ENCODE assay signal across 1 cellular context in the genomic region with DNA sequence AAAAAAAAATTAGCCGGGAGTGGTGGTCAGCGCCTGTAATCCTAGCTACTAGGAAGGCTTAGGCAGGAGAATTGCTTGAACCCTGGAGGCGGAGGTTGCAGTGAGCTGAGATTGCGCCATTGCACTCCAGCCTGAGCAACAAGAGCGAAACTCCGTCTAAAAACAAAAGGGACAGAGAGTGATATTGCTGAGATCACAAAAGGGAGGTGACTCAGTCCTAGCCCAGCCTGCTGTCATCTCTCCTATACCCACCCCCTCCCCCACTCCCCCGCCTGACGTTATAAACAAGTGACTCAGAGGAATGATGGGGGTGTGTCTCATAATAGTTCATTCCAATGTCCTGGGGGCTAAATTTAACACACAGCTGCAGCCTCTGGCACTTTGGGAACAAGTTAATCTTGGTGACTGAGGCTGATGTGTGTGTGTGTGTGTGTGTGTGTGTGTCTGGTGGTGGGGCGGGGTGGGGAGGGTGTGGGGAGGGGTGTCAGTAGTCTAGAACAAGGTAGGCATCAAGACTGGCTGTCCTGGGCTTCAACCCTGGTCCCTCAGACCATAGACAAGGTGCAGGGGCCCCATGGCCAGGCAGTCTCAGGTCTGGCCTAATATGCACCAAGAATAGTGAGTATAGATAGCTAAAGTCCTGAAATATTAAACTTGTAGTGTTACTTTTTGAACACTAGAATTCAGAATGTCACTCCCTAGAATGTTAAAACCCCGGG.
TF ChIP-seq lines count a peak whose summit lies in the region.

No MANE protein-coding gene starts in this region.

TF ChIP-seq in K562, 482 proteins besides CTCF, POLR2A, EP300 and RAD21 (continued from another document and continues in another):
- TF ChIP-seq NCOA1 (IDR thresholded peaks at IDR 0.05; ENCODE audit: low read depth), result peak; percentile 36; the same call in 1 of the 2 replicates
- TF ChIP-seq FOXA3 (CRISPR knock-in tag; conservative IDR thresholded peaks at IDR 0.05 in 1 of 2, IDR thresholded peaks at IDR 0.05 in 1 of 2), result no peak
- no peak for TF ChIP-seq MBD2 (IDR thresholded peaks at IDR 0.05; ENCODE audit: borderline replicate concordance, low read depth)
- peak; percentile 59 for TF ChIP-seq SMARCA4 (IDR thresholded peaks at IDR 0.05)
- no peak for TF ChIP-seq SRSF9 (IDR thresholded peaks at IDR 0.05; ENCODE audit: borderline replicate concordance, low read depth, low read length)
- TF ChIP-seq RBM15 (IDR thresholded peaks at IDR 0.05; ENCODE audit: insufficient read depth, low read length), result no peak
- TF ChIP-seq, protein P1, sequence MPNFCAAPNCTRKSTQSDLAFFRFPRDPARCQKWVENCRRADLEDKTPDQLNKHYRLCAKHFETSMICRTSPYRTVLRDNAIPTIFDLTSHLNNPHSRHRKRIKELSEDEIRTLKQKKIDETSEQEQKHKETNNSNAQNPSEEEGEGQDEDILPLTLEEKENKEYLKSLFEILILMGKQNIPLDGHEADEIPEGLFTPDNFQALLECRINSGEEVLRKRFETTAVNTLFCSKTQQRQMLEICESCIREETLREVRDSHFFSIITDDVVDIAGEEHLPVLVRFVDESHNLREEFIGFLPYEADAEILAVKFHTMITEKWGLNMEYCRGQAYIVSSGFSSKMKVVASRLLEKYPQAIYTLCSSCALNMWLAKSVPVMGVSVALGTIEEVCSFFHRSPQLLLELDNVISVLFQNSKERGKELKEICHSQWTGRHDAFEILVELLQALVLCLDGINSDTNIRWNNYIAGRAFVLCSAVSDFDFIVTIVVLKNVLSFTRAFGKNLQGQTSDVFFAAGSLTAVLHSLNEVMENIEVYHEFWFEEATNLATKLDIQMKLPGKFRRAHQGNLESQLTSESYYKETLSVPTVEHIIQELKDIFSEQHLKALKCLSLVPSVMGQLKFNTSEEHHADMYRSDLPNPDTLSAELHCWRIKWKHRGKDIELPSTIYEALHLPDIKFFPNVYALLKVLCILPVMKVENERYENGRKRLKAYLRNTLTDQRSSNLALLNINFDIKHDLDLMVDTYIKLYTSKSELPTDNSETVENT (CRISPR knock-in tag; IDR thresholded peaks at IDR 0.05), result no peak
- TF ChIP-seq, protein P2, sequence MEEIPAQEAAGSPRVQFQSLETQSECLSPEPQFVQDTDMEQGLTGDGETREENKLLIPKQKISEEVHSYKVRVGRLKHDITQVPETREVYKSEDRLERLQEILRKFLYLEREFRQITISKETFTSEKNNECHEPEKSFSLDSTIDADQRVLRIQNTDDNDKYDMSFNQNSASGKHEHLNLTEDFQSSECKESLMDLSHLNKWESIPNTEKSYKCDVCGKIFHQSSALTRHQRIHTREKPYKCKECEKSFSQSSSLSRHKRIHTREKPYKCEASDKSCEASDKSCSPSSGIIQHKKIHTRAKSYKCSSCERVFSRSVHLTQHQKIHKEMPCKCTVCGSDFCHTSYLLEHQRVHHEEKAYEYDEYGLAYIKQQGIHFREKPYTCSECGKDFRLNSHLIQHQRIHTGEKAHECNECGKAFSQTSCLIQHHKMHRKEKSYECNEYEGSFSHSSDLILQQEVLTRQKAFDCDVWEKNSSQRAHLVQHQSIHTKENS (CRISPR knock-in tag; IDR thresholded peaks at IDR 0.05), result no peak
- TF ChIP-seq HMG20B (CRISPR knock-in tag; IDR thresholded peaks at IDR 0.05), result no peak
- peak; percentile 57 for TF ChIP-seq MAFG (tag; conservative IDR thresholded peaks at IDR 0.05)
- peak; percentile 45; the same call in 1 of the 2 replicates for TF ChIP-seq MAFK (IDR thresholded peaks at IDR 0.05; ENCODE audit: low read length)
- no peak for TF ChIP-seq EWSR1 (IDR thresholded peaks at IDR 0.05; ENCODE audit: borderline replicate concordance, low read depth, partially characterized antibody)
- no peak for TF ChIP-seq TBP (optimal IDR thresholded peaks at IDR 0.05; ENCODE audit: low read depth, low read length)
- no peak for TF ChIP-seq PRMT5 (CRISPR knock-in tag; IDR thresholded peaks at IDR 0.05)
- no peak for TF ChIP-seq KLF16 (IDR thresholded peaks at IDR 0.05)
- TF ChIP-seq ZNF12 (CRISPR knock-in tag; IDR thresholded peaks at IDR 0.05), result no peak
- no peak for TF ChIP-seq ZKSCAN8 (CRISPR knock-in tag; IDR thresholded peaks at IDR 0.05)
- TF ChIP-seq, protein P3, sequence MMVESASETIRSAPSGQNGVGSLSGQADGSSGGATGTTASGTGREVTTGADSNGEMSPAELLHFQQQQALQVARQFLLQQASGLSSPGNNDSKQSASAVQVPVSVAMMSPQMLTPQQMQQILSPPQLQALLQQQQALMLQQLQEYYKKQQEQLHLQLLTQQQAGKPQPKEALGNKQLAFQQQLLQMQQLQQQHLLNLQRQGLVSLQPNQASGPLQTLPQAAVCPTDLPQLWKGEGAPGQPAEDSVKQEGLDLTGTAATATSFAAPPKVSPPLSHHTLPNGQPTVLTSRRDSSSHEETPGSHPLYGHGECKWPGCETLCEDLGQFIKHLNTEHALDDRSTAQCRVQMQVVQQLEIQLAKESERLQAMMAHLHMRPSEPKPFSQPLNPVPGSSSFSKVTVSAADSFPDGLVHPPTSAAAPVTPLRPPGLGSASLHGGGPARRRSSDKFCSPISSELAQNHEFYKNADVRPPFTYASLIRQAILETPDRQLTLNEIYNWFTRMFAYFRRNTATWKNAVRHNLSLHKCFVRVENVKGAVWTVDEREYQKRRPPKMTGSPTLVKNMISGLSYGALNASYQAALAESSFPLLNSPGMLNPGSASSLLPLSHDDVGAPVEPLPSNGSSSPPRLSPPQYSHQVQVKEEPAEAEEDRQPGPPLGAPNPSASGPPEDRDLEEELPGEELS (CRISPR knock-in tag; IDR thresholded peaks at IDR 0.05; ENCODE audit: borderline replicate concordance), result no peak
- TF ChIP-seq, protein P4, sequence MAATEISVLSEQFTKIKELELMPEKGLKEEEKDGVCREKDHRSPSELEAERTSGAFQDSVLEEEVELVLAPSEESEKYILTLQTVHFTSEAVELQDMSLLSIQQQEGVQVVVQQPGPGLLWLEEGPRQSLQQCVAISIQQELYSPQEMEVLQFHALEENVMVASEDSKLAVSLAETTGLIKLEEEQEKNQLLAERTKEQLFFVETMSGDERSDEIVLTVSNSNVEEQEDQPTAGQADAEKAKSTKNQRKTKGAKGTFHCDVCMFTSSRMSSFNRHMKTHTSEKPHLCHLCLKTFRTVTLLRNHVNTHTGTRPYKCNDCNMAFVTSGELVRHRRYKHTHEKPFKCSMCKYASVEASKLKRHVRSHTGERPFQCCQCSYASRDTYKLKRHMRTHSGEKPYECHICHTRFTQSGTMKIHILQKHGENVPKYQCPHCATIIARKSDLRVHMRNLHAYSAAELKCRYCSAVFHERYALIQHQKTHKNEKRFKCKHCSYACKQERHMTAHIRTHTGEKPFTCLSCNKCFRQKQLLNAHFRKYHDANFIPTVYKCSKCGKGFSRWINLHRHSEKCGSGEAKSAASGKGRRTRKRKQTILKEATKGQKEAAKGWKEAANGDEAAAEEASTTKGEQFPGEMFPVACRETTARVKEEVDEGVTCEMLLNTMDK (IDR thresholded peaks at IDR 0.05; ENCODE audit: borderline replicate concordance, insufficient read depth, low read depth, low read length, poor library complexity, severe bottlenecking), result no peak
- no peak for TF ChIP-seq MECOM (CRISPR knock-in tag; IDR thresholded peaks at IDR 0.05)
- no peak for TF ChIP-seq PCBP1 (IDR thresholded peaks at IDR 0.05; ENCODE audit: low read depth, low read length, poor library complexity, severe bottlenecking)
- TF ChIP-seq, protein P5, sequence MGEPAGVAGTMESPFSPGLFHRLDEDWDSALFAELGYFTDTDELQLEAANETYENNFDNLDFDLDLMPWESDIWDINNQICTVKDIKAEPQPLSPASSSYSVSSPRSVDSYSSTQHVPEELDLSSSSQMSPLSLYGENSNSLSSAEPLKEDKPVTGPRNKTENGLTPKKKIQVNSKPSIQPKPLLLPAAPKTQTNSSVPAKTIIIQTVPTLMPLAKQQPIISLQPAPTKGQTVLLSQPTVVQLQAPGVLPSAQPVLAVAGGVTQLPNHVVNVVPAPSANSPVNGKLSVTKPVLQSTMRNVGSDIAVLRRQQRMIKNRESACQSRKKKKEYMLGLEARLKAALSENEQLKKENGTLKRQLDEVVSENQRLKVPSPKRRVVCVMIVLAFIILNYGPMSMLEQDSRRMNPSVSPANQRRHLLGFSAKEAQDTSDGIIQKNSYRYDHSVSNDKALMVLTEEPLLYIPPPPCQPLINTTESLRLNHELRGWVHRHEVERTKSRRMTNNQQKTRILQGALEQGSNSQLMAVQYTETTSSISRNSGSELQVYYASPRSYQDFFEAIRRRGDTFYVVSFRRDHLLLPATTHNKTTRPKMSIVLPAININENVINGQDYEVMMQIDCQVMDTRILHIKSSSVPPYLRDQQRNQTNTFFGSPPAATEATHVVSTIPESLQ (CRISPR knock-in tag; IDR thresholded peaks at IDR 0.05), result no peak
- no peak for TF ChIP-seq HDAC3 (IDR thresholded peaks at IDR 0.05; ENCODE audit: borderline replicate concordance, partially characterized antibody)
- TF ChIP-seq ILK (tag; IDR thresholded peaks at IDR 0.05; ENCODE audit: borderline replicate concordance, low read depth), result no peak
- TF ChIP-seq, protein P6, sequence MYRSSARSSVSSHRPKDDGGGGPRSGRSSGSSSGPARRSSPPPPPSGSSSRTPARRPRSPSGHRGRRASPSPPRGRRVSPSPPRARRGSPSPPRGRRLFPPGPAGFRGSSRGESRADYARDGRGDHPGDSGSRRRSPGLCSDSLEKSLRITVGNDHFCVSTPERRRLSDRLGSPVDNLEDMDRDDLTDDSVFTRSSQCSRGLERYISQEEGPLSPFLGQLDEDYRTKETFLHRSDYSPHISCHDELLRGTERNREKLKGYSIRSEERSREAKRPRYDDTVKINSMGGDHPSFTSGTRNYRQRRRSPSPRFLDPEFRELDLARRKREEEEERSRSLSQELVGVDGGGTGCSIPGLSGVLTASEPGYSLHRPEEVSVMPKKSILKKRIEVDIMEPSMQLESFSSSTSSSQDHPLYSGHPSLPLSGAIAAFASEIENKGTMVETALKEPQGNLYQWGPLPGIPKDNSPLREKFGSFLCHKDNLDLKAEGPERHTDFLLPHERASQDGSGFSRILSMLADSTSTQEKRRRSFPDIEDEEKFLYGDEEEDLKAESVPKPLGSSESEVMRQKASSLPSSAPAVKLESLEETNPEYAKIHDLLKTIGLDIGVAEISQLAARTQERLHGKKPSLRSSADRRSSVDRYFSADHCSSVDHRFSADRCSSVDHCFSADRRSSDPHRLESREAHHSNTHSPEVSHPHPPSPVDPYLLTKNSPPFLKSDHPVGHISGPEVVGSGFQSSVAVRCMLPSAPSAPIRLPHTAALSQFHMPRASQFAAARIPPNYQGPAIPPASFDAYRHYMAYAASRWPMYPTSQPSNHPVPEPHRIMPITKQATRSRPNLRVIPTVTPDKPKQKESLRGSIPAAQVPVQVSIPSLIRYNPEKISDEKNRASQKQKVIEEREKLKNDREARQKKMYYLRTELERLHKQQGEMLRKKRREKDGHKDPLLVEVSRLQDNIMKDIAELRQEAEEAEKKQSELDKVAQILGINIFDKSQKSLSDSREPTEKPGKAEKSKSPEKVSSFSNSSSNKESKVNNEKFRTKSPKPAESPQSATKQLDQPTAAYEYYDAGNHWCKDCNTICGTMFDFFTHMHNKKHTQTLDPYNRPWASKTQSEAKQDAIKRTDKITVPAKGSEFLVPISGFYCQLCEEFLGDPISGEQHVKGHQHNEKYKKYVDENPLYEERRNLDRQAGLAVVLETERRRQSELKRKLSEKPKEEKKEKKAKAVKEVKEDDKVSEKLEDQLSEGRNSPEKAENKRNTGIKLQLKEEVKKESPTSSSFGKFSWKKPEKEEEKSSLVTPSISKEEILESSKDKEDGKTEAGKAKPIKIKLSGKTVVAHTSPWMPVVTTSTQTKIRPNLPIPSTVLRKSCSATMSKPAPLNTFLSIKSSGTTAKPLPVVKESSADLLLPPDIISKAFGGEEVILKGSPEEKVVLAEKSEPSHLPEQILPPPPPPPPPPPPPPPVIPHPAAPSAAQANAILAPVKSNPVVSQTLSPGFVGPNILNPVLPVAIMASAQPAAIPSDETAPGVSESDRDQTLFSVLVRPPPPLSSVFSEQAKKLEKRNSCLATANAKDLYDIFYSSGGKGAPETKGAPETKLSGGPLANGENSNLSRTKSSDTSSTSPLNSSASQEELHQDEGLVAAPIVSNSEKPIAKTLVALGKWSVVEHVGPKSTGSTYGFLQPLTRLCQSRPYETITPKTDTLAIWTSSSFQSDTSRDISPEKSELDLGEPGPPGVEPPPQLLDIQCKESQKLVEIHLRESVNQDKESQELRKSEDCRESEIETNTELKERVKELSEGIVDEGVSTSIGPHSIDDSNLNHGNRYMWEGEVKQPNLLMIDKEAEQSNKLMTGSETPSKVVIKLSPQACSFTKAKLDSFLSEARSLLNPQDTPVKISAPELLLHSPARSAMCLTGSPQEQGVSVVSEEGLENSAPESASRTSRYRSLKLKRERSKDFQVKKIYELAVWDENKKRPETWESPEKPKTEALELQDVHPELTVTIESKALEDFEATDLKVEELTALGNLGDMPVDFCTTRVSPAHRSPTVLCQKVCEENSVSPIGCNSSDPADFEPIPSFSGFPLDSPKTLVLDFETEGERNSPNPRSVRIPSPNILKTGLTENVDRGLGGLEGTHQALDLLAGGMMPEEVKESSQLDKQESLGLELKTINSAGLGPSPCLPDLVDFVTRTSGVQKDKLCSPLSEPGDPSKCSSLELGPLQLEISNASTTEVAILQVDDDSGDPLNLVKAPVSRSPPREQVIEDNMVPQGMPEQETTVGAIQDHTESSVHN (IDR thresholded peaks at IDR 0.05; ENCODE audit: borderline replicate concordance in 1 of 2, low read depth in 1 of 2), result peak in 1 of 2 experiments; percentile 70; a peak in 2 of 4 replicates
- peak; percentile 47; the same call in 1 of the 2 replicates for TF ChIP-seq SMARCE1 (IDR thresholded peaks at IDR 0.05)
- TF ChIP-seq SIX5 (IDR thresholded peaks at IDR 0.05; ENCODE audit: borderline replicate concordance in 1 of 2, insufficient read depth in 1 of 2, low read depth in 1 of 2, low read length in 2 of 2), result no peak
- TF ChIP-seq ZNF24 (IDR thresholded peaks at IDR 0.05), result no peak
- TF ChIP-seq HNRNPUL1 (IDR thresholded peaks at IDR 0.05; ENCODE audit: low read length), result no peak
- TF ChIP-seq, protein P7, sequence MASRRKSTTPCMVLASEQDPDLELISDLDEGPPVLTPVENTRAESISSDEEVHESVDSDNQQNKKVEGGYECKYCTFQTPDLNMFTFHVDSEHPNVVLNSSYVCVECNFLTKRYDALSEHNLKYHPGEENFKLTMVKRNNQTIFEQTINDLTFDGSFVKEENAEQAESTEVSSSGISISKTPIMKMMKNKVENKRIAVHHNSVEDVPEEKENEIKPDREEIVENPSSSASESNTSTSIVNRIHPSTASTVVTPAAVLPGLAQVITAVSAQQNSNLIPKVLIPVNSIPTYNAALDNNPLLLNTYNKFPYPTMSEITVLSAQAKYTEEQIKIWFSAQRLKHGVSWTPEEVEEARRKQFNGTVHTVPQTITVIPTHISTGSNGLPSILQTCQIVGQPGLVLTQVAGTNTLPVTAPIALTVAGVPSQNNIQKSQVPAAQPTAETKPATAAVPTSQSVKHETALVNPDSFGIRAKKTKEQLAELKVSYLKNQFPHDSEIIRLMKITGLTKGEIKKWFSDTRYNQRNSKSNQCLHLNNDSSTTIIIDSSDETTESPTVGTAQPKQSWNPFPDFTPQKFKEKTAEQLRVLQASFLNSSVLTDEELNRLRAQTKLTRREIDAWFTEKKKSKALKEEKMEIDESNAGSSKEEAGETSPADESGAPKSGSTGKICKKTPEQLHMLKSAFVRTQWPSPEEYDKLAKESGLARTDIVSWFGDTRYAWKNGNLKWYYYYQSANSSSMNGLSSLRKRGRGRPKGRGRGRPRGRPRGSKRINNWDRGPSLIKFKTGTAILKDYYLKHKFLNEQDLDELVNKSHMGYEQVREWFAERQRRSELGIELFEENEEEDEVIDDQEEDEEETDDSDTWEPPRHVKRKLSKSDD (conservative IDR thresholded peaks at IDR 0.05; ENCODE audit: low read length), result no peak
- no peak for TF ChIP-seq RFX1 (IDR thresholded peaks at IDR 0.05)
- TF ChIP-seq NFATC3 (IDR thresholded peaks at IDR 0.05), result no peak
- no peak for TF ChIP-seq KLF6 (CRISPR knock-in tag; IDR thresholded peaks at IDR 0.05; ENCODE audit: borderline replicate concordance)
- TF ChIP-seq HSF4 (CRISPR knock-in tag; IDR thresholded peaks at IDR 0.05; ENCODE audit: borderline replicate concordance), result no peak
- TF ChIP-seq HNRNPK (IDR thresholded peaks at IDR 0.05; ENCODE audit: low read depth, low read length, poor library complexity, severe bottlenecking), result no peak
